2 cellular contexts compared by ENCODE assay signal in the genomic region with DNA sequence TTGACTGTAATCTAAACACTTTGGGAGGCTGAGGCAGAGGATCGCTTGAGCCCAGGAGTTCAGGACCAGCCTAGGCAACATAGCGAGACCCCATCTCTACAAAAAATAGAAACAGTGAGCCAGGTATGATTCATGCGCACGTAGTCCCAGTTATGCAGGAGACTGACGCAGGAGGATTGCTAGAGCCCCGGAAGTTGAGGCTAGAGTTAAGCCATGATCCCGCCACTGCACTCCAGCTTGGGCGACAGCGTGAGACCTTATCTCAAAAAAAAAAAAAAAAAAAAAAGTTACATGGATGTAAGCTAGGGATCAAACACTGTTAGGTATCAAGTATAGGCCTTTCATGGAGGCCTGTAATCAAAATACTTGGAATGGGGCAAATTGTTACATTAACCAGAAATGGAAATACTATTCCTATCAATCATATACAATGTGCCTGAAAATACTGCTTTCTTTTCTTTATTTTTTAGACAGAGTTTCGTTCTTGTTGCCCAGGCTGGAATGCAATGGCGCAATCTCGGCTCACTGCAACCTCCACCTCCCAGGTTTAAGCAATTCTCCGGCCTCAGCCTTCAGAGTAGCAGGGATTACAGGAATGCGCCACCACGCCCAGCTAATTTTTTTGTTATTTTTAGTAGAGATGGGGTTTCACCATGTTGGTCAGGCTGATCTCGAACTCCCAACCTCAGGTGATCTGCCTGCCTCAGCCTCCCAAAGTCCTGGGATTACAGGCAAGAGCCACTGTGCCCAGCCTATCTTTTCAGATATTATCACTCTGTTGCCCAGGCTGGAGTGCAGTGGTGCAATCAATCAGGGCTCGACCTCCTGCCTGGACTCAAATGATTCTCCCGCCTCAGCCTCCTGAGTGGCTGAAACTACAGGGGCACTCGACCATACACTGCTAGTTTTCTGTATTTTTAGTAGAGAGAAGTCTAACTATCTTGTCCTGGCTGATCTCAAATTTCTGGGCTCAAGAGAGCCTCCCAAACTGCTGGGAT.
TF ChIP-seq lines count a peak whose summit lies in the region.

No MANE protein-coding gene starts in this region.

TF ChIP-seq in SK-N-SH treated with all-trans-retinoic acid at 6 μM for 48 hours, 23 proteins besides CTCF, POLR2A, EP300 and RAD21 (continued from another document):
- TF ChIP-seq ZNF8 (CRISPR knock-in tag; IDR thresholded peaks at IDR 0.05), result no peak
- no peak for TF ChIP-seq ARNTL (CRISPR knock-in tag; IDR thresholded peaks at IDR 0.05; ENCODE audit: borderline replicate concordance, low read depth)
- no peak for TF ChIP-seq SNAI2 (CRISPR knock-in tag; IDR thresholded peaks at IDR 0.05)
- TF ChIP-seq, protein P1, sequence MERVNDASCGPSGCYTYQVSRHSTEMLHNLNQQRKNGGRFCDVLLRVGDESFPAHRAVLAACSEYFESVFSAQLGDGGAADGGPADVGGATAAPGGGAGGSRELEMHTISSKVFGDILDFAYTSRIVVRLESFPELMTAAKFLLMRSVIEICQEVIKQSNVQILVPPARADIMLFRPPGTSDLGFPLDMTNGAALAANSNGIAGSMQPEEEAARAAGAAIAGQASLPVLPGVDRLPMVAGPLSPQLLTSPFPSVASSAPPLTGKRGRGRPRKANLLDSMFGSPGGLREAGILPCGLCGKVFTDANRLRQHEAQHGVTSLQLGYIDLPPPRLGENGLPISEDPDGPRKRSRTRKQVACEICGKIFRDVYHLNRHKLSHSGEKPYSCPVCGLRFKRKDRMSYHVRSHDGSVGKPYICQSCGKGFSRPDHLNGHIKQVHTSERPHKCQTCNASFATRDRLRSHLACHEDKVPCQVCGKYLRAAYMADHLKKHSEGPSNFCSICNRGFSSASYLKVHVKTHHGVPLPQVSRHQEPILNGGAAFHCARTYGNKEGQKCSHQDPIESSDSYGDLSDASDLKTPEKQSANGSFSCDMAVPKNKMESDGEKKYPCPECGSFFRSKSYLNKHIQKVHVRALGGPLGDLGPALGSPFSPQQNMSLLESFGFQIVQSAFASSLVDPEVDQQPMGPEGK (CRISPR knock-in tag; IDR thresholded peaks at IDR 0.05; ENCODE audit: borderline replicate concordance), result no peak
- no peak for TF ChIP-seq GLIS3 (CRISPR knock-in tag; IDR thresholded peaks at IDR 0.05)
TF ChIP-seq in SK-N-SH treated with all-trans-retinoic acid at 6 μM for 48 hours: peak in this region for 0.

TF ChIP-seq in SK-N-SH, 30 proteins besides CTCF, POLR2A, EP300 and RAD21 (continued from another document):
- TF ChIP-seq, protein P2, sequence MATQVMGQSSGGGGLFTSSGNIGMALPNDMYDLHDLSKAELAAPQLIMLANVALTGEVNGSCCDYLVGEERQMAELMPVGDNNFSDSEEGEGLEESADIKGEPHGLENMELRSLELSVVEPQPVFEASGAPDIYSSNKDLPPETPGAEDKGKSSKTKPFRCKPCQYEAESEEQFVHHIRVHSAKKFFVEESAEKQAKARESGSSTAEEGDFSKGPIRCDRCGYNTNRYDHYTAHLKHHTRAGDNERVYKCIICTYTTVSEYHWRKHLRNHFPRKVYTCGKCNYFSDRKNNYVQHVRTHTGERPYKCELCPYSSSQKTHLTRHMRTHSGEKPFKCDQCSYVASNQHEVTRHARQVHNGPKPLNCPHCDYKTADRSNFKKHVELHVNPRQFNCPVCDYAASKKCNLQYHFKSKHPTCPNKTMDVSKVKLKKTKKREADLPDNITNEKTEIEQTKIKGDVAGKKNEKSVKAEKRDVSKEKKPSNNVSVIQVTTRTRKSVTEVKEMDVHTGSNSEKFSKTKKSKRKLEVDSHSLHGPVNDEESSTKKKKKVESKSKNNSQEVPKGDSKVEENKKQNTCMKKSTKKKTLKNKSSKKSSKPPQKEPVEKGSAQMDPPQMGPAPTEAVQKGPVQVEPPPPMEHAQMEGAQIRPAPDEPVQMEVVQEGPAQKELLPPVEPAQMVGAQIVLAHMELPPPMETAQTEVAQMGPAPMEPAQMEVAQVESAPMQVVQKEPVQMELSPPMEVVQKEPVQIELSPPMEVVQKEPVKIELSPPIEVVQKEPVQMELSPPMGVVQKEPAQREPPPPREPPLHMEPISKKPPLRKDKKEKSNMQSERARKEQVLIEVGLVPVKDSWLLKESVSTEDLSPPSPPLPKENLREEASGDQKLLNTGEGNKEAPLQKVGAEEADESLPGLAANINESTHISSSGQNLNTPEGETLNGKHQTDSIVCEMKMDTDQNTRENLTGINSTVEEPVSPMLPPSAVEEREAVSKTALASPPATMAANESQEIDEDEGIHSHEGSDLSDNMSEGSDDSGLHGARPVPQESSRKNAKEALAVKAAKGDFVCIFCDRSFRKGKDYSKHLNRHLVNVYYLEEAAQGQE (IDR thresholded peaks at IDR 0.05; ENCODE audit: low read depth, low read length), result no peak
- TF ChIP-seq POLR2AphosphoS5 (IDR thresholded peaks at IDR 0.05; ENCODE audit: low read depth, low read length) (no peak), MXI1 (IDR thresholded peaks at IDR 0.05; ENCODE audit: low read depth, low read length) (no peak)
